In the genomic region with DNA sequence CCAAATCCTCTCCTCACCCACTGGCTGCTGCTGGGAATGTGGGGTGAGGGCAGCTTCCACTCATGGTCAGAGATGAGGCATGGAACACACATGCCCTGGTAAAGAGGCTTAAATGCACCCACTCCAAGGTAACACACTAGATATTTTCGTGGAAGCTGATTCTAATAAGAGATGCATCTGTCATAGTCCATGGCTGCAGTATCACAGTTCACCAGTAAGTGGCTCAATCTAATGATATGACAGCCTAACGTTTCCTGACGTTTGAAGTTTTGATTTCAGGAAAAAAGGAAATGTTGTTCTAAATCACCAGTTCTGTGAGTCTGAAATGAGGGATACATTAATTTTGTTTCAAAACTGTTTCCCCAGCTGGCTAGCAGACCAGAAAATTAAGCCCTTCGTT, we compare ENCODE assay signal across 13 cellular contexts. TPM values are rescaled to one million over a fixed set of nuclear protein-coding genes. Genes with fewer than 3 reads are reported as not detected.
A peak's percentile ranks its signal among the peaks of the same experiment; 100 is the strongest.
DNase-seq lines count a peak whose midpoint lies in the region; ATAC-seq and TF ChIP-seq lines count a peak whose summit lies in the region.
"Had no signal": no experiment of that assay in that cellular context is flagged by ENCODE, and none has a peak within 500 bp of the region (broad histone marks: within the 10 kb centered on the region; RNA-seq: fewer than 3 reads in every experiment).

No MANE protein-coding gene starts in this region.

- no peaks in the 10 kb centered on the region for H3F3A ChIP-seq in GM23338 (replicated peaks; ENCODE audit: low read depth)

- DNase-seq in GM23338 (ENCODE audit: low spot score) (peak; percentile 35), astrocyte of the cerebellum (ENCODE audit: low read depth) (no peak), left lobe of liver (ENCODE audit: low spot score) (no peak), NCI-H2227 treated with DMSO at 0.1 percent for 48 hours (lab: John Stamatoyannopoulos, UW) (no peak)
- DNase-seq in activated naive CD8-positive, alpha-beta T cell treated with anti-CD3 and anti-CD28 coated beads for 36 hours = no peak
- no peak for DNase-seq in activated naive CD4-positive, alpha-beta T cell treated with anti-CD3 and anti-CD28 coated beads, Interleukin-2, amount 10 ng/mL, durations not matched to agents 7 days and 5 days
- DNase-seq: COR-L47, NCI-H446 treated with DMSO at 0.1 percent for 48 hours, SW 1271 had no signal

- no peak; the same call in 2 of the 3 replicates for ATAC-seq in GM23338
- peak; percentile 53 for ATAC-seq in left lobe of liver
- ATAC-seq in GM19035 (IDR thresholded peaks at IDR 0.05; ENCODE audit: unreplicated experiment) = no peak

- H3K27ac ChIP-seq in BLaER1 (0 out of 2 replicates have a peak overlapping the region, but pooled peaks have one; percentile 23), GM23338 (ENCODE audit: low read depth) (no peak overlapping the region)

- peaks cover 23% of the 10 kb centered on the region for H3K4me1 ChIP-seq in BLaER1
- H3K4me1 ChIP-seq in GM23338 (ENCODE audit: insufficient read depth) = no peaks in the 10 kb centered on the region

- H3K4me3 ChIP-seq in BLaER1 = no peak overlapping the region
- H3K4me3 ChIP-seq in GM23338 = no peak overlapping the region
- no peak overlapping the region for H3K4me3 ChIP-seq in astrocyte of the cerebellum (ENCODE audit: low read depth, low read length)
- H3K4me3 ChIP-seq: lung had no signal

- H3K9me2 ChIP-seq in GM23338 (ENCODE audit: insufficient read depth) = no peaks in the 10 kb centered on the region

- H3K36me3 ChIP-seq in BLaER1 = peaks cover 3% of the 10 kb centered on the region; the same call in 1 of the 2 replicates
- no peaks in the 10 kb centered on the region for H3K36me3 ChIP-seq in GM23338 (ENCODE audit: insufficient read depth)

- H3K27me3 ChIP-seq in BLaER1 (no peaks in the 10 kb centered on the region), GM23338 (ENCODE audit: insufficient read depth) (no peaks in the 10 kb centered on the region)

- H3K36me3 Mint-ChIP-seq in GM23338 (ENCODE audit: low read depth) = peaks cover 20% of the 10 kb centered on the region
- H3K36me3 Mint-ChIP-seq in activated naive CD8-positive, alpha-beta T cell treated with anti-CD3 and anti-CD28 coated beads for 36 hours = peaks cover 26% of the 10 kb centered on the region
- H3K36me3 Mint-ChIP-seq in activated naive CD4-positive, alpha-beta T cell treated with anti-CD3 and anti-CD28 coated beads, Interleukin-2, amount 10 ng/mL, durations not matched to agents 7 days and 5 days = peaks cover 5% of the 10 kb centered on the region

- peak overlapping the region; percentile 93; the same call in 1 of the 2 replicates for H2AFZ ChIP-seq in GM23338

- H3K27ac Mint-ChIP-seq in GM23338 = no peak overlapping the region
- no peak overlapping the region for H3K27ac Mint-ChIP-seq in activated naive CD8-positive, alpha-beta T cell treated with anti-CD3 and anti-CD28 coated beads for 36 hours
- H3K27ac Mint-ChIP-seq in activated naive CD4-positive, alpha-beta T cell treated with anti-CD3 and anti-CD28 coated beads, Interleukin-2, amount 10 ng/mL, durations not matched to agents 7 days and 5 days = no peak overlapping the region

- H3K79me2 ChIP-seq in GM23338 (replicated peaks; ENCODE audit: insufficient read depth) = no peaks in the 10 kb centered on the region

- peaks cover 34% of the 10 kb centered on the region for H3K9me3 ChIP-seq in BLaER1

- H3K4me3 Mint-ChIP-seq in GM23338 = no peak overlapping the region
- no peak overlapping the region for H3K4me3 Mint-ChIP-seq in activated naive CD8-positive, alpha-beta T cell treated with anti-CD3 and anti-CD28 coated beads for 36 hours
- H3K4me3 Mint-ChIP-seq in activated naive CD4-positive, alpha-beta T cell treated with anti-CD3 and anti-CD28 coated beads, Interleukin-2, amount 10 ng/mL, durations not matched to agents 7 days and 5 days = no peak overlapping the region

- H4K20me1 ChIP-seq in BLaER1 (no peaks in the 10 kb centered on the region), GM23338 (replicated peaks; ENCODE audit: insufficient read depth) (no peaks in the 10 kb centered on the region)

- CTCF ChIA-PET in activated naive CD4-positive, alpha-beta T cell treated with anti-CD3 and anti-CD28 coated beads, Interleukin-2, amount 10 ng/mL, durations not matched to agents 7 days and 5 days (lab: Charles Lee) = interaction anchor here (0.8 to 3.9 kb wide), 16 partner anchors 8 to 810 kb away, joined by 3 to 21 read pairs (median 7); partner anchors contain the start of gene MCM6

- H3K4me2 ChIP-seq in BLaER1 (0 out of 2 replicates have a peak overlapping the region, but pooled peaks have one; percentile 1), GM23338 (no peak overlapping the region)

- H3K9ac ChIP-seq in BLaER1 = no peak overlapping the region

- in situ Hi-C loops in astrocyte of the cerebellum (cut with HindIII; ENCODE audit: low sequenced_read_pairs) = no loop called here

- peaks cover 3% of the 10 kb centered on the region for H3K27me3 Mint-ChIP-seq in GM23338 (ENCODE audit: insufficient read depth, low read depth, poor library complexity)
- H3K27me3 Mint-ChIP-seq in activated naive CD8-positive, alpha-beta T cell treated with anti-CD3 and anti-CD28 coated beads for 36 hours = no peaks in the 10 kb centered on the region
- peaks cover 5% of the 10 kb centered on the region for H3K27me3 Mint-ChIP-seq in activated naive CD4-positive, alpha-beta T cell treated with anti-CD3 and anti-CD28 coated beads, Interleukin-2, amount 10 ng/mL, durations not matched to agents 7 days and 5 days

- TF ChIP-seq CTCF in GM23338 (conservative IDR thresholded peaks at IDR 0.05; ENCODE audit: low read depth in 2 of 2) (peak in 1 of 2 experiments; percentile 26; a peak in 3 of 4 replicates), astrocyte of the cerebellum (IDR thresholded peaks at IDR 0.05; ENCODE audit: low read depth, low read length, missing control alignments) (peak; percentile 19)

- H3K9me3 Mint-ChIP-seq in GM23338 = peaks cover 36% of the 10 kb centered on the region
- H3K9me3 Mint-ChIP-seq in activated naive CD8-positive, alpha-beta T cell treated with anti-CD3 and anti-CD28 coated beads for 36 hours = peaks cover 15% of the 10 kb centered on the region
- H3K9me3 Mint-ChIP-seq in activated naive CD4-positive, alpha-beta T cell treated with anti-CD3 and anti-CD28 coated beads, Interleukin-2, amount 10 ng/mL, durations not matched to agents 7 days and 5 days = peaks cover 27% of the 10 kb centered on the region

- H3K4me1 Mint-ChIP-seq in GM23338 = 0 out of 3 replicates have a peak, but pooled peaks cover 5% of the 10 kb centered on the region
- H3K4me1 Mint-ChIP-seq in activated naive CD8-positive, alpha-beta T cell treated with anti-CD3 and anti-CD28 coated beads for 36 hours = peaks cover 22% of the 10 kb centered on the region
- H3K4me1 Mint-ChIP-seq in activated naive CD4-positive, alpha-beta T cell treated with anti-CD3 and anti-CD28 coated beads, Interleukin-2, amount 10 ng/mL, durations not matched to agents 7 days and 5 days = peaks cover 10% of the 10 kb centered on the region

TF ChIP-seq in GM23338, 12 proteins besides CTCF, POLR2A, EP300 and RAD21 (continues in another document):
- TF ChIP-seq ETS1 (IDR thresholded peaks at IDR 0.05) (no peak), REST (IDR thresholded peaks at IDR 0.05; ENCODE audit: unreplicated experiment) (no peak), NANOG (IDR thresholded peaks at IDR 0.05; ENCODE audit: borderline replicate concordance) (no peak), JUNB (IDR thresholded peaks at IDR 0.05; ENCODE audit: unreplicated experiment) (no peak)

RNA-seq across cellular contexts. Expression of gene LCT, which starts 38.2 kb away (rescaled TPM):
- total RNA-seq in GM23338 (2014; rRNA removed; shearing (Covaris generic)) = not detected in 2 replicates
- polyA plus RNA-seq in GM23338 (2016; fragmentation: Nextera tagmentation; extraction: Ambion mirVana) = not detected in 2 replicates
- not detected for total RNA-seq in left lobe of liver
- under 1 TPM; 0.31 to 0.34 TPM for total RNA-seq in activated naive CD8-positive, alpha-beta T cell treated with anti-CD3 and anti-CD28 coated beads for 36 hours
- total RNA-seq: MCF 10A had no signal

RNA-seq across cellular contexts. Expression of gene UBXN4, which starts 57.1 kb away (rescaled TPM):
- total RNA-seq in GM23338 (2014; rRNA removed; shearing (Covaris generic)) = 57.6 and 62.0 TPM in 2 replicates
- polyA plus RNA-seq in GM23338 (2016; fragmentation: Nextera tagmentation; extraction: Ambion mirVana) = 160 and 226 TPM in 2 replicates
- total RNA-seq in left lobe of liver = 65.8 TPM
- total RNA-seq in activated naive CD8-positive, alpha-beta T cell treated with anti-CD3 and anti-CD28 coated beads for 36 hours = 10 to 100 TPM; 70.6 to 81.8 TPM
